In the genomic region with DNA sequence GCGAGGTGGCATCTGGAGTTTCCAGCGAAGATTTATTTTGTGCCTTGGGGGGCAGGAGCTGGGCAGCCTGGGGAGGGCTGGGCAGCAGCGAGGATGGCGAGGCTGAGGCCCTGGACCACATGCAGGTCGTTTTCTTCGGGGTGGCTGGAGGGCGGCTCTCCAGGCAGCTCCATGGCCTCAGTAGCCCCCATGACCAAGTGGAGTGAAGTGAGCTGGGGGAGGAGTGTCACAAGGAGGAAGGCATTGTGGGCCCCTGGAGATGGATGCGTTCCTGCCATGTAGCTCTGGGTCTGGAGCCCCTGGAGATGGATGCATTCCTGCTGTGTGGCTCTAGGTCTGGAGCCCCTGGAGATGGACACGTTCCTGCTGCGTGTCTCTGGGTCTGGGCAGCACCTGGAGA, we compare ENCODE assay signal across 23 cellular contexts. TPM values are rescaled to one million over a fixed set of nuclear protein-coding genes. Genes with fewer than 3 reads are reported as not detected.
DNase-seq lines count a peak whose midpoint lies in the region; ATAC-seq, FAIRE-seq and TF ChIP-seq lines count a peak whose summit lies in the region.
"Had no signal": no experiment of that assay in that cellular context is flagged by ENCODE, and none has a peak within 500 bp of the region (broad histone marks: within the 10 kb centered on the region; RNA-seq: fewer than 3 reads in every experiment).

No MANE protein-coding gene starts in this region.

- DNase-seq in cardiac muscle cell (ENCODE audit: low read depth in 1 of 2, low spot score in 1 of 2), result no peak
- DNase-seq in cardiac septum (ENCODE audit: low spot score), result no peak
- DNase-seq in body of pancreas, result no peak
- DNase-seq in kidney, result peak; percentile 58
- DNase-seq in trophoblast cell, result no peak
- DNase-seq in midbrain (lab: John Stamatoyannopoulos, UW), result no peak
- no peak for DNase-seq in NK-92 treated with Interleukin-12 subunit alpha and Interleukin-12 subunit beta, amount 100 ng/mL, for 24 hours (lab: John Stamatoyannopoulos, UW)
- DNase-seq: CD4-positive, CD25-positive, alpha-beta regulatory T cell; H7; KBM-7; MV-4-11; NCI-H1105; NCI-H1436 treated with DMSO at 0.1 percent for 48 hours; NCI-H187 treated with DMSO at 0.1 percent for 48 hours; NCI-H2107; NCI-H446; NCI-H524 treated with DMSO at 0.1 percent for 48 hours; NCI-H82; SHP77 treated with DMSO at 0.1 percent for 48 hours had no signal

- H2AFZ ChIP-seq in trophoblast cell (ENCODE audit: insufficient read depth, low read length, poor library complexity), result no peak overlapping the region

- H2BK12ac ChIP-seq in trophoblast cell (ENCODE audit: low read length), result no peak overlapping the region

- TF ChIP-seq POLR2A in body of pancreas (IDR thresholded peaks at IDR 0.05), result no peak

- H3K4me2 ChIP-seq in trophoblast cell (ENCODE audit: low read length), result no peak overlapping the region

- H3K18ac ChIP-seq in trophoblast cell (ENCODE audit: low read length), result no peak overlapping the region

- H3K4me1 ChIP-seq in cardiac muscle cell (ENCODE audit: low read depth), result peaks cover 51% of the 10 kb centered on the region
- peaks cover 92% of the 10 kb centered on the region for H3K4me1 ChIP-seq in body of pancreas
- H3K4me1 ChIP-seq in kidney (ENCODE audit: control insufficient read depth in 1 of 2, insufficient read depth in 1 of 2, low read depth in 1 of 2, low read length in 2 of 2), result peaks cover 14 to 18% of the 10 kb centered on the region in 2 donors
- H3K4me1 ChIP-seq in trophoblast cell (ENCODE audit: control insufficient read depth in 1 of 2, insufficient read depth in 2 of 2, low read length in 2 of 2), result peaks cover 39 to 49% of the 10 kb centered on the region in 2 experiments

- no peak for ATAC-seq in body of pancreas
- ATAC-seq in GM18867 (IDR thresholded peaks at IDR 0.05; ENCODE audit: unreplicated experiment), result no peak

- H4K91ac ChIP-seq in trophoblast cell (ENCODE audit: low read depth, low read length), result no peak overlapping the region

- no peaks in the 10 kb centered on the region for H3K27me3 ChIP-seq in cardiac muscle cell
- no peaks in the 10 kb centered on the region for H3K27me3 ChIP-seq in body of pancreas
- no peaks in the 10 kb centered on the region for H3K27me3 ChIP-seq in trophoblast cell (ENCODE audit: insufficient read depth, low read length)

- TF ChIP-seq CTCF in cardiac muscle cell (IDR thresholded peaks at IDR 0.05; ENCODE audit: low read depth, low read length) (no peak), body of pancreas (IDR thresholded peaks at IDR 0.05) (no peak), kidney (IDR thresholded peaks at IDR 0.05; ENCODE audit: borderline replicate concordance, extremely low read depth, insufficient read depth) (no peak)

- 87 to 89% methylated on average over 9 to 10 of the region's 10 CpGs for WGBS in body of pancreas, 2 donors
- no CpG with 5 or more reads among the region's 10 CpGs for WGBS in trophoblast cell (ENCODE audit: extremely low coverage, insufficient coverage, insufficient read length)

- H3K9ac ChIP-seq in kidney (ENCODE audit: low read length in 2 of 2), result no peak overlapping the region
- no peak overlapping the region for H3K9ac ChIP-seq in trophoblast cell (ENCODE audit: low read length)

- H2BK120ac ChIP-seq in trophoblast cell (ENCODE audit: insufficient read depth, low read length, poor library complexity), result no peak overlapping the region

- intact Hi-C loops in cardiac septum (cut with DNase I), result no loop called here
- intact Hi-C loops in body of pancreas (cut with DNase I), result no loop called here
- intact Hi-C loops in kidney (cut with DNase I), result no loop called here

- no peak for FAIRE-seq in kidney (lab: Jason Lieb, UNC)
- FAIRE-seq: D721Med had no signal

- no peak overlapping the region for H3K4me3 ChIP-seq in cardiac muscle cell
- no peak overlapping the region for H3K4me3 ChIP-seq in body of pancreas
- no peak overlapping the region for H3K4me3 ChIP-seq in kidney (ENCODE audit: low read length in 2 of 2)
- no peak overlapping the region for H3K4me3 ChIP-seq in trophoblast cell (ENCODE audit: low read depth, low read length)

- H4K8ac ChIP-seq in trophoblast cell (ENCODE audit: low read depth, low read length), result no peak overlapping the region

- H3K9me3 ChIP-seq in cardiac muscle cell (ENCODE audit: low read depth), result no peaks in the 10 kb centered on the region
- H3K9me3 ChIP-seq in body of pancreas, result no peaks in the 10 kb centered on the region
- H3K9me3 ChIP-seq in kidney (ENCODE audit: control insufficient read depth in 1 of 2, low read length in 2 of 2), result no peaks in the 10 kb centered on the region
- H3K9me3 ChIP-seq in trophoblast cell (ENCODE audit: insufficient read depth, low read depth, low read length), result peaks cover 9% of the 10 kb centered on the region

- H2BK5ac ChIP-seq in trophoblast cell (ENCODE audit: low read depth, low read length, poor library complexity), result no peak overlapping the region

- H2AK5ac ChIP-seq in trophoblast cell (ENCODE audit: low read length), result no peak overlapping the region

- H4K12ac ChIP-seq in trophoblast cell (ENCODE audit: low read depth, low read length), result no peak overlapping the region

- no peak overlapping the region for H3K14ac ChIP-seq in trophoblast cell (ENCODE audit: low read length)

- peaks cover 26% of the 10 kb centered on the region for H3K79me2 ChIP-seq in trophoblast cell (ENCODE audit: control insufficient read depth, insufficient read depth, low read length, poor library complexity)

- H3K79me1 ChIP-seq in trophoblast cell (ENCODE audit: low read length), result peaks cover 31% of the 10 kb centered on the region

- H3K36me3 ChIP-seq in cardiac muscle cell, result peaks cover 8% of the 10 kb centered on the region
- H3K36me3 ChIP-seq in body of pancreas (replicated peaks in 1 of 2; ENCODE audit: insufficient read depth in 1 of 2, low read depth in 2 of 2), result no peaks in the 10 kb centered on the region
- peaks cover 0 to 2% of the 10 kb centered on the region in 2 donors for H3K36me3 ChIP-seq in kidney (ENCODE audit: control insufficient read depth in 1 of 2, insufficient read depth in 2 of 2, low read length in 2 of 2)
- H3K36me3 ChIP-seq in trophoblast cell (ENCODE audit: control insufficient read depth in 1 of 2, insufficient read depth in 2 of 2, low read length in 2 of 2), result peaks cover 3 to 16% of the 10 kb centered on the region in 2 experiments

- no peak overlapping the region for H3K23ac ChIP-seq in trophoblast cell (ENCODE audit: low read length)

- H3K27ac ChIP-seq in cardiac muscle cell, result peak overlapping the region; percentile 100
- peak overlapping the region; percentile 63 to 92 (median 88) for H3K27ac ChIP-seq in body of pancreas
- H3K27ac ChIP-seq in kidney (ENCODE audit: low read depth in 2 of 2, low read length in 2 of 2), result no peak overlapping the region
- no peak overlapping the region for H3K27ac ChIP-seq in trophoblast cell (ENCODE audit: low read depth, low read length)
- H3K27ac ChIP-seq: 22Rv1, RWPE1 had no signal

- peak overlapping the region; percentile 82 for H3K4ac ChIP-seq in trophoblast cell (ENCODE audit: low read depth, low read length)

RNA-seq across cellular contexts. Expression of a gene that starts 40.4 kb away (rescaled TPM):
- total RNA-seq in cardiac muscle cell (55.0 and 71.3 TPM in 2 replicates), cardiac septum (9.1 TPM), body of pancreas (10 to 100 TPM; 62.6 to 71.9 TPM), kidney (52.9 TPM)
- polyA plus RNA-seq in cardiac muscle cell (35.8 and 48.5 TPM in 2 replicates), kidney (ENCODE audit: insufficient read depth, low read depth, low replicate concordance) (20.0 TPM)
- 35.4 and 36.3 TPM in 2 replicates for polyA plus RNA-seq in trophoblast cell (2013)
- polyA plus RNA-seq: CD4-positive, CD25-positive, alpha-beta regulatory T cell had no signal

Comparison
In these comparisons a context has a peak if more than half of its experiments do, and no peak if none do; other contexts are left out.
1. H3K27ac ChIP-seq: peak in cardiac muscle cell (single experiment) and body of pancreas (4 of 4); none in kidney (0 of 2) and trophoblast cell (single experiment).